8 cellular contexts compared by ENCODE assay signal in the genomic region with DNA sequence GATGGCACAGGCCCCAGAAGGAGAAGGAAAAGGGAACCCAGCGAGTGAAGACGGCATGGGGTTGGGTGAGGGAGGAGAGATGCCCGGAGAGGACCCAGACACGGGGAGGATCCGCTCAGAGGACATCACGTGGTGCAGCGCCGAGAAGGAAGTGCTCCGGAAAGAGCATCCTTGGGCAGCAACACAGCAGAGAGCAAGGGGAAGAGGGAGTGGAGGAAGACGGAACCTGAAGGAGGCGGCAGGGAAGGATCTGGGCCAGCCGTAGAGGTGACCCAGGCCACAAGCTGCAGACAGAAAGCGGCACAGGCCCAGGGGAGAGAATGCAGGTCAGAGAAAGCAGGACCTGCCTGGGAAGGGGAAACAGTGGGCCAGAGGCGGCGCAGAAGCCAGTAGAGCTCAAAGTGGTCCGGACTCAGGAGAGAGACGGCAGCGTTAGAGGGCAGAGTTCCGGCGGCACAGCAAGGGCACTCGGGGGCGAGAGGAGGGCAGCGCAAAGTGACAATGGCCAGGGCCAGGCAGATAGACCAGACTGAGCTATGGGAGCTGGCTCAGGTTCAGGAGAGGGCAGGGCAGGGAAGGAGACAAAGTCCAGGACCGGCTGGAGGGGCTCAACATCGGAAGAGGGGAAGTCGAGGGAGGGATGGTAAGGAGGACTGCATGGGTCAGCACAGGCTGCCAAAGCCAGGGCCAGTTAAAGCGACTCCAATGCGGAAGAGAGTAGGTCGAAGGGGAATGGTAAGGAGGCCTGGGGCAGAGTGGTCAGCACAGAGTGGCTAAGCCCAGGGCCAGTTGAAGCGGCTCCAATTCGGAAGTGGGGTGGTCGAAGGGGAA. TPM values are rescaled to one million over a fixed set of nuclear protein-coding genes. Genes with fewer than 3 reads are reported as not detected.
DNase-seq lines count a peak whose midpoint lies in the region; ATAC-seq and TF ChIP-seq lines count a peak whose summit lies in the region.

No MANE protein-coding gene starts in this region.

- peaks cover 4% of the 10 kb centered on the region for H3K36me3 ChIP-seq in GM06990 (ENCODE audit: control insufficient read depth, insufficient read depth, low read length)

- DNase-seq in GM06990 (ENCODE audit: extremely low read depth, insufficient read length) (peak; percentile 50), LoVo (ENCODE audit: low spot score) (peak; percentile 18), dermis blood vessel endothelial cell (peak; percentile 58), left lobe of liver (ENCODE audit: low spot score) (peak; percentile 62), NCI-H1694 (lab: John Stamatoyannopoulos, UW) (no peak), 8988T (no peak)
- peak; percentile 54 for DNase-seq in activated CD4-positive, CD25-positive, alpha-beta regulatory T cell treated with anti-CD3 and anti-CD28 coated beads, Interleukin-2, amount 50 U/mL, for 72 hours
- peak; percentile 65 to 67 for DNase-seq in stimulated activated CD4-positive, alpha-beta T cell treated with anti-CD3 and anti-CD28 coated beads, Interleukin-2, amount 100 ng/mL, for 24 hours

- H3K27me3 ChIP-seq in GM06990 (replicated peaks; ENCODE audit: control insufficient read depth, insufficient read depth, low read length) = no peaks in the 10 kb centered on the region

- H3K4me3 ChIP-seq in GM06990 (replicated peaks; ENCODE audit: low read depth, low read length) = peak overlapping the region; percentile 94

- peak; percentile 33 for ATAC-seq in left lobe of liver

- TF ChIP-seq CTCF in GM06990 (IDR thresholded peaks at IDR 0.05; ENCODE audit: insufficient read depth, low read length, poor library complexity, severe bottlenecking) = no peak

RNA-seq across cellular contexts. Expression of a gene that starts 1.0 kb away (rescaled TPM):
- total RNA-seq in dermis blood vessel endothelial cell (37.4 and 40.3 TPM in 2 replicates), left lobe of liver (46.5 TPM)

RNA-seq across cellular contexts. Expression of a gene that starts 32.6 kb away (rescaled TPM):
- total RNA-seq in dermis blood vessel endothelial cell (0.60 and 1.7 TPM in 2 replicates), left lobe of liver (0.18 TPM)

RNA-seq across cellular contexts. Expression of a gene that starts 40.8 kb away (rescaled TPM):
- total RNA-seq in dermis blood vessel endothelial cell (12.6 and 15.6 TPM in 2 replicates), left lobe of liver (0.53 TPM)

RNA-seq across cellular contexts. Expression of a gene that starts 41.1 kb away (rescaled TPM):
- not detected in 2 replicates for total RNA-seq in dermis blood vessel endothelial cell
- not detected for total RNA-seq in left lobe of liver

RNA-seq across cellular contexts. Expression of a gene that starts 50.0 kb away (rescaled TPM):
- 0.34 and 0.42 TPM in 2 replicates for total RNA-seq in dermis blood vessel endothelial cell
- 0.63 TPM for total RNA-seq in left lobe of liver

Comparison
In these comparisons a context has a peak if more than half of its experiments do, and no peak if none do; other contexts are left out.
1. DNase-seq: peak in GM06990 (single experiment), LoVo (single experiment), activated CD4-positive, CD25-positive, alpha-beta regulatory T cell treated with anti-CD3 and anti-CD28 coated beads, Interleukin-2, amount 50 U/mL, for 72 hours (single experiment), dermis blood vessel endothelial cell (single experiment), left lobe of liver (single experiment) and stimulated activated CD4-positive, alpha-beta T cell treated with anti-CD3 and anti-CD28 coated beads, Interleukin-2, amount 100 ng/mL, for 24 hours (2 of 2); none in NCI-H1694 (single experiment) and 8988T (single experiment).